Comparison of ENCODE assay signal across 10 cellular contexts in the genomic region with DNA sequence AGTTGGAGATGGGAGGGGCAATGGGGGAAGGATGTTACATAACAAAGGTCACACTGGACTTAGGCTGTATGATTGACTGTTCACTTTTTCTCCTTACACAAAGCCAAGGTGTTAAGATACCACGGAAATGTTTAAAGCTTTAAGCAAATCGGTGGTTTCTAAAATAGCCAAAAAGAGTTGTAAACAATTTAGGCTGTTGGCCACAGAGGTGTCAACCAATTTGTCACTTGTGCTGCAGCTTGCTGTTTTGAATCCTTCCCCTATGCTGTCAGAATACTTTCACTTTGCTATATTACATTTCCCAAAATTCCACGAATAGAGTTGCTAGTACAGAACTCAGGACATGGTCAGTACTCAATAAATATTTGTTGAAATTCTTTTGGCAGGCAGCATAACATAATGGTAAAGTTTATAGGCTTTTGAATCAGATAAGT.
DNase-seq lines count a peak whose midpoint lies in the region; ATAC-seq and TF ChIP-seq lines count a peak whose summit lies in the region.
"Had no signal": no experiment of that assay in that cellular context is flagged by ENCODE, and none has a peak within 500 bp of the region (broad histone marks: within the 10 kb centered on the region; RNA-seq: fewer than 3 reads in every experiment).

No MANE protein-coding gene starts in this region.

- H2AFZ ChIP-seq in parathyroid adenoma, result no peak overlapping the region

- peak overlapping the region; percentile 29 for H3K4me2 ChIP-seq in parathyroid adenoma (ENCODE audit: low read length)

- no peaks in the 10 kb centered on the region for H3K27me3 ChIP-seq in parathyroid adenoma (ENCODE audit: control insufficient read depth, insufficient read depth, low read length)
- H3K27me3 ChIP-seq: ovary had no signal

- no peak overlapping the region for H3K4me3 ChIP-seq in parathyroid adenoma (ENCODE audit: low read depth, low read length)
- H3K4me3 ChIP-seq: ovary had no signal

- no peaks in the 10 kb centered on the region for H3K9me3 ChIP-seq in parathyroid adenoma (ENCODE audit: control insufficient read depth, low read length)
- H3K9me3 ChIP-seq: ovary had no signal

- H3K36me3 ChIP-seq in parathyroid adenoma (ENCODE audit: control insufficient read depth, insufficient read depth, low read length), result no peaks in the 10 kb centered on the region
- H3K36me3 ChIP-seq: ovary had no signal

- no peaks in the 10 kb centered on the region for H3K4me1 ChIP-seq in parathyroid adenoma

- ATAC-seq in GM18858 (IDR thresholded peaks at IDR 0.05; ENCODE audit: unreplicated experiment), result peak; percentile 43
- peak; percentile 67 for ATAC-seq in GM21619 (IDR thresholded peaks at IDR 0.05; ENCODE audit: unreplicated experiment)
- ATAC-seq in HG03521 (IDR thresholded peaks at IDR 0.05; ENCODE audit: unreplicated experiment), result peak; percentile 41
- no peak for ATAC-seq in GM18868 (IDR thresholded peaks at IDR 0.05; ENCODE audit: unreplicated experiment)
- ATAC-seq: activated CD4-positive, alpha-beta T cell treated with anti-CD3 and anti-CD28 coated beads for 36 hours had no signal

- no peak overlapping the region for H3K9ac ChIP-seq in parathyroid adenoma

- no peak for DNase-seq in activated effector memory CD4-positive, alpha-beta T cell treated with Interleukin-2 at 50 U/mL for 16 hours
- no peak for DNase-seq in amygdala (lab: John Stamatoyannopoulos, UW)
- DNase-seq: activated CD4-positive, alpha-beta T cell treated with anti-CD3 and anti-CD28 coated beads for 36 hours; NCI-H2081; ovary had no signal

- no peaks in the 10 kb centered on the region for H3K79me2 ChIP-seq in parathyroid adenoma

- no peak for TF ChIP-seq CTCF in parathyroid adenoma (IDR thresholded peaks at IDR 0.05)

- no peak overlapping the region for H3K27ac ChIP-seq in parathyroid adenoma
- H3K27ac ChIP-seq: ovary had no signal
